Comparison of ENCODE assay signal across 8 cellular contexts in the genomic region with DNA sequence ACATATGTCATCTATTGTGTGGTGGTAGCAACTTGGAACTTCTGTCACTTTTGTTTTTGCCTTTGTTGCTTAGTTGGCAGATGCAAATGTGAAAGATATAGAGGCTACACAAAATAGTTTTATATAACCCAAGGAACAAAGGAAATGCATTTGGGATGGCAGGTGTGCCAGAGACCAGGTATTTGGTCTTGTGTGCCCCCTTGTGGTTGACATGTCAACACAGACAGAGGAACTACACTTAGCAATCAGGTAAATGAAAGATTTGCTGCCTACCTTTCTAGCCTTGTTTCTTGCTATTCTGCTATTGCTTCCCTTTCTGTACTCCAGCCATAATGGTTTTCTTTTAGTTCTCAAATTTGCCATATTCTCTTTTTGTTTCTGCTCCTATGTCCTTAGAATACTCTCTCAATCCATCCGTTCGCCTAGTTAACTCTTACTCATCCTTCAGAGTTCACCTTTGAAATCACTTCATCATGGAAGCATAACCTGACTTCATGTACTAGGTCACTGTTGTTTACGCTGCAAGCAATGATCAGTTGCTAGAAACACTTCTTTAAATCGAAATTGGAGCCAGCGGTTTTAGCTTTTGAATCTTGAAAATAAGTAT.
DNase-seq lines count a peak whose midpoint lies in the region; ATAC-seq lines count a peak whose summit lies in the region.

No MANE protein-coding gene starts in this region.

- H3K4me1 ChIP-seq in iPS DF 6.9 (ENCODE audit: control insufficient read depth, insufficient read depth, low read length): no peaks in the 10 kb centered on the region

- ATAC-seq in HG03025 (IDR thresholded peaks at IDR 0.05; ENCODE audit: low FRiP score, unreplicated experiment): peak; percentile 66
- no peak for ATAC-seq in HG03097 (IDR thresholded peaks at IDR 0.05; ENCODE audit: low FRiP score, unreplicated experiment)

- peak; percentile 2 to 6 for DNase-seq in SHP77 (lab: John Stamatoyannopoulos, UW)
- DNase-seq in SHP77 treated with DMSO at 0.1 percent for 48 hours (lab: John Stamatoyannopoulos, UW): no peak
- peak; percentile 47 for DNase-seq in SK-MEL-5 (ENCODE audit: low read depth, low spot score)
- peak; percentile 37 for DNase-seq in iPS DF 6.9 (ENCODE audit: low read depth, low spot score)
- DNase-seq in cerebellum (ENCODE audit: low spot score): no peak
- no peak for DNase-seq in globus pallidus (ENCODE audit: low spot score)

- no peak overlapping the region for H3K27ac ChIP-seq in iPS DF 6.9 (ENCODE audit: low read length)

- no peaks in the 10 kb centered on the region for H3K27me3 ChIP-seq in iPS DF 6.9 (ENCODE audit: control insufficient read depth, insufficient read depth, low read length)

- H3K9me3 ChIP-seq in iPS DF 6.9 (ENCODE audit: control insufficient read depth, insufficient read depth, low read length): no peaks in the 10 kb centered on the region

- no peak overlapping the region for H3K4me3 ChIP-seq in iPS DF 6.9 (ENCODE audit: low read length)

- in situ Hi-C loops in SK-MEL-5 (cut with HindIII; ENCODE audit: low pct_unique_long_range_greater_than_20kb, low sequenced_read_pairs): no loop called here

- WGBS in iPS DF 6.9 (ENCODE audit: insufficient coverage, insufficient read length): no CpG with 5 or more reads among the region's 5 CpGs

- H3K36me3 ChIP-seq in iPS DF 6.9 (ENCODE audit: control insufficient read depth, insufficient read depth, low read length): no peaks in the 10 kb centered on the region

Comparison
In these comparisons a context has a peak if more than half of its experiments do, and no peak if none do; other contexts are left out.
1. DNase-seq: peak in SHP77 (2 of 2), SK-MEL-5 (single experiment) and iPS DF 6.9 (single experiment); none in SHP77 treated with DMSO at 0.1 percent for 48 hours (single experiment), cerebellum (single experiment) and globus pallidus (single experiment).